In the genomic region with DNA sequence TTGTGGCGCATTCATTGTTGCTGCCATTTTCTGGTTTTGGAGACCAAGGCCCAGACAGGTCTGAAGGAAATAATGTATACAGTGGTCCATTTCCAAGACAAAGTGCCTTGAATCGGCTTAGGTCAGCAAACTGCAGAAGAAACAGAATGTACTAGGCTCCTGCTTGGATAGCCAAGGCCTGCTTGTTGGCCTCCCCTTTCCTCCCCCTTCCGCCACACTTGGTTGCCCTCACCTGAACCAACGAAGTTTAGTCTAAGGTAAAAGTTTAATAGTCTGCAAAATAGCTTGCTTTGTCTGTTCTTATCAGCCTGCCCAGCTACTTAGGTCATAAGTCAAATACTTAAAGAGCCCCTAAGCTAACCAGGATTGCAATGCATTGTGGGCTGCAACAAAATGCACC, we compare ENCODE assay signal across 19 cellular contexts. TPM values are rescaled to one million over a fixed set of nuclear protein-coding genes. Genes with fewer than 3 reads are reported as not detected.
"Had no signal": no experiment of that assay in that cellular context is flagged by ENCODE, and none has a peak within 500 bp of the region (broad histone marks: within the 10 kb centered on the region; RNA-seq: fewer than 3 reads in every experiment).

No MANE protein-coding gene starts in this region.

RNA-seq across cellular contexts. Expression of a gene that starts 12.0 kb away (rescaled TPM):
- total RNA-seq: activated CD4-positive, alpha-beta memory T cell treated with anti-CD3 and anti-CD28 coated beads for 36 hours; activated CD4-positive, alpha-beta T cell treated with anti-CD3 and anti-CD28 coated beads for 36 hours; activated CD4-positive, alpha-beta T cell treated with anti-CD3 and anti-CD28 coated beads, Interleukin-2, amount 10 ng/mL, durations not matched to agents 24 days and 14 days; activated CD8-positive, alpha-beta memory T cell treated with anti-CD3 and anti-CD28 coated beads for 36 hours; activated CD8-positive, alpha-beta memory T cell treated with anti-CD3 and anti-CD28 coated beads, Interleukin-2, amount 10 ng/mL, durations not matched to agents 7 days and 5 days; activated CD8-positive, alpha-beta T cell treated with anti-CD3 and anti-CD28 coated beads, Interleukin-2, amount 10 ng/mL, durations not matched to agents 7 days and 5 days; activated naive CD4-positive, alpha-beta T cell treated with anti-CD3 and anti-CD28 coated beads for 36 hours; activated naive CD8-positive, alpha-beta T cell treated with anti-CD3 and anti-CD28 coated beads for 36 hours; activated T-helper 1 cell treated with anti-CD3 and anti-CD28 coated beads, Interleukin-12 subunit alpha, Interleukin-12 subunit beta, Interleukin-2, Interleukin-4 antibody, amounts not matched to agents 30 ng/mL and 10 ng/mL and 1 ng/mL, durations not matched to agents 14 hours and 24 hours and 36 hours; activated T-helper 2 cell treated with anti-CD3 and anti-CD28 coated beads, Interferon-gamma antibody, Interleukin-2, Interleukin-4, amounts not matched to agents 10 μg/mL and 5 μg/mL and 100 μg/mL, durations not matched to agents 14 hours and 24 hours and 36 hours; adrenal gland; aorta; breast epithelium; cardiac muscle cell; dorsolateral prefrontal cortex; esophagus muscularis mucosa; foreskin keratinocyte; gastrocnemius medialis; T-helper 17 cell had no signal
- polyA plus RNA-seq: adrenal gland, aorta, cardiac muscle cell, foreskin keratinocyte had no signal

RNA-seq across cellular contexts. Expression of a gene that starts 21.1 kb away (rescaled TPM):
- total RNA-seq: activated CD4-positive, alpha-beta memory T cell treated with anti-CD3 and anti-CD28 coated beads for 36 hours; activated CD4-positive, alpha-beta T cell treated with anti-CD3 and anti-CD28 coated beads for 36 hours; activated CD4-positive, alpha-beta T cell treated with anti-CD3 and anti-CD28 coated beads, Interleukin-2, amount 10 ng/mL, durations not matched to agents 24 days and 14 days; activated CD8-positive, alpha-beta memory T cell treated with anti-CD3 and anti-CD28 coated beads for 36 hours; activated CD8-positive, alpha-beta memory T cell treated with anti-CD3 and anti-CD28 coated beads, Interleukin-2, amount 10 ng/mL, durations not matched to agents 7 days and 5 days; activated CD8-positive, alpha-beta T cell treated with anti-CD3 and anti-CD28 coated beads, Interleukin-2, amount 10 ng/mL, durations not matched to agents 7 days and 5 days; activated naive CD4-positive, alpha-beta T cell treated with anti-CD3 and anti-CD28 coated beads for 36 hours; activated naive CD8-positive, alpha-beta T cell treated with anti-CD3 and anti-CD28 coated beads for 36 hours; activated T-helper 1 cell treated with anti-CD3 and anti-CD28 coated beads, Interleukin-12 subunit alpha, Interleukin-12 subunit beta, Interleukin-2, Interleukin-4 antibody, amounts not matched to agents 30 ng/mL and 10 ng/mL and 1 ng/mL, durations not matched to agents 14 hours and 24 hours and 36 hours; activated T-helper 2 cell treated with anti-CD3 and anti-CD28 coated beads, Interferon-gamma antibody, Interleukin-2, Interleukin-4, amounts not matched to agents 10 μg/mL and 5 μg/mL and 100 μg/mL, durations not matched to agents 14 hours and 24 hours and 36 hours; cardiac muscle cell; foreskin keratinocyte; T-helper 17 cell had no signal
- polyA plus RNA-seq: cardiac muscle cell, foreskin keratinocyte had no signal
